9 cellular contexts compared by ENCODE assay signal in the genomic region with DNA sequence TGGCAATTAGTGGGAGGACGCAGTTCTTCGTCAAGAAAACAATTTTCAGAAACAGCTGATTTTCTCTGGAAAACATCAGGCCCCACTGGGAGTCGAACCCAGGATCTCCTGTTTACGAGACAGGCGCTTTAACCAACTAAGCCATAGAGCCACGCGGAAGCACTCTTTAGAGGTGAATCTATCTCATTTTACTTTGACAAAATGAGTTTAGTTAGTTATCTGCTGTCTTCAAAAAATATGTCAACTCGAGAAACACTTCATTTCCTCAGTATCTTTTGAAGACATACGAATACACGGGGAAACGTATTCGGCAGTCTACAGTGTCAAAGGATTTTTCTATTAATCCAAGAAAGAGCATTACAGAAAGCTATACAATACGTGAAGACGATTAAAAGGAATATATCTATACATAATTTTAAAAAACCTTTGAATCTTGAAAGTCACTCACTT. TPM values are rescaled to one million over a fixed set of nuclear protein-coding genes. Genes with fewer than 3 reads are reported as not detected.
DNase-seq lines count a peak whose midpoint lies in the region; FAIRE-seq and TF ChIP-seq lines count a peak whose summit lies in the region.
"Had no signal": no experiment of that assay in that cellular context is flagged by ENCODE, and none has a peak within 500 bp of the region (broad histone marks: within the 10 kb centered on the region; RNA-seq: fewer than 3 reads in every experiment).

No MANE protein-coding gene starts in this region.

- no peaks in the 10 kb centered on the region for H3K9me2 ChIP-seq in SK-N-SH

- TF ChIP-seq POLR2A in endothelial cell of umbilical vein (IDR thresholded peaks at IDR 0.05; ENCODE audit: low read depth, low read length) = no peak
- TF ChIP-seq POLR2A in thyroid gland (IDR thresholded peaks at IDR 0.05) = no peak

- H3F3A ChIP-seq in SK-N-SH (replicated peaks; ENCODE audit: insufficient read depth) = peaks cover 5% of the 10 kb centered on the region

- H3K79me2 ChIP-seq in SK-N-SH (ENCODE audit: insufficient read depth) (no peaks in the 10 kb centered on the region), endothelial cell of umbilical vein (ENCODE audit: control insufficient read depth, insufficient read depth, low read length) (no peaks in the 10 kb centered on the region)

- intact Hi-C loops in endothelial cell of umbilical vein (cut with micrococcal nuclease) = loop anchor here (1.0 to 5.0 kb wide), 5 partner anchors 15 to 586 kb away; a partner anchor contains a TSS
- intact Hi-C loops in thyroid gland (cut with DNase I) = no loop called here

- H3K4me2 ChIP-seq in SK-N-SH (peak overlapping the region; percentile 75), endothelial cell of umbilical vein (ENCODE audit: insufficient read depth, low read length) (peak overlapping the region; percentile 98)

- 3% methylated on average over 14 of the region's 14 CpGs for WGBS in SK-N-SH (ENCODE audit: low lambda C conversion rate)
- WGBS in thyroid gland, 2 donors = 45 to 53% methylated on average over 14 of the region's 14 CpGs

- H4K20me1 ChIP-seq in SK-N-SH (ENCODE audit: insufficient read depth) = no peaks in the 10 kb centered on the region
- no peaks in the 10 kb centered on the region for H4K20me1 ChIP-seq in endothelial cell of umbilical vein (replicated peaks; ENCODE audit: control insufficient read depth, extremely low read depth, insufficient read depth, low read length)

- dilution Hi-C loops in endothelial cell of umbilical vein (cut with MboI; ENCODE audit: extremely low pct_ligation_motif_present, low sequenced_read_pairs) = no loop called here

- POLR2A ChIA-PET in SK-N-SH (lab: Yijun Ruan, JAX) (no interaction called here), endothelial cell of umbilical vein (lab: Charles Lee) (no interaction called here)

- H3K9me1 ChIP-seq in endothelial cell of umbilical vein (replicated peaks; ENCODE audit: control insufficient read depth, extremely low read depth, insufficient read depth, low read length) = no peaks in the 10 kb centered on the region

- DNase-seq in AG09319 (ENCODE audit: extremely low read depth, low read depth) (peak; percentile 44), HCEC 1CT (peak; percentile 58), SK-N-SH (peak; percentile 24), endothelial cell of umbilical vein (ENCODE audit: low read depth, low spot score) (peak; percentile 67), thyroid gland (no peak), mesenteric fat pad (ENCODE audit: low spot score) (no peak), NCI-H187 treated with DMSO at 0.1 percent for 48 hours (lab: John Stamatoyannopoulos, UW) (no peak)

- CTCF ChIA-PET in SK-N-SH (lab: Yijun Ruan, JAX) (interaction anchor here (0.6 to 1.4 kb wide), 3 partner anchors 54 to 133 kb away, joined by 3 to 4 read pairs (median 3); no protein-coding TSS in a partner anchor), endothelial cell of umbilical vein (lab: Charles Lee) (interaction anchor here (0.6 to 1.1 kb wide), 6 partner anchors 14 to 1725 kb away, joined by 3 to 6 read pairs (median 3); a partner anchor contains a TSS)

- no peaks in the 10 kb centered on the region for H3K9me3 ChIP-seq in SK-N-SH
- no peaks in the 10 kb centered on the region for H3K9me3 ChIP-seq in endothelial cell of umbilical vein (replicated peaks; ENCODE audit: control insufficient read depth, insufficient read depth, low read length)
- no peaks in the 10 kb centered on the region for H3K9me3 ChIP-seq in thyroid gland

- H3K36me3 ChIP-seq in SK-N-SH (replicated peaks in 1 of 2; ENCODE audit: control insufficient read depth in 1 of 2, insufficient read depth in 2 of 2, low read length in 1 of 2) (no peaks in the 10 kb centered on the region), endothelial cell of umbilical vein (ENCODE audit: control insufficient read depth in 2 of 2, extremely low read depth in 1 of 2, insufficient read depth in 2 of 2, low read length in 2 of 2) (no peaks in the 10 kb centered on the region), rectal smooth muscle tissue (ENCODE audit: control insufficient read depth, insufficient read depth, low read length) (no peaks in the 10 kb centered on the region), thyroid gland (no peaks in the 10 kb centered on the region)

- no peak for TF ChIP-seq RAD21 in SK-N-SH (IDR thresholded peaks at IDR 0.05; ENCODE audit: low read length)

- peak; percentile 35 for FAIRE-seq in endothelial cell of umbilical vein (lab: Jason Lieb, UNC)

- no peaks in the 10 kb centered on the region; a peak in 2 of 4 replicates for H3K4me1 ChIP-seq in SK-N-SH (ENCODE audit: control insufficient read depth in 1 of 2, insufficient read depth in 2 of 2, low read depth in 1 of 2, low read length in 1 of 2)
- peaks cover 6% of the 10 kb centered on the region for H3K4me1 ChIP-seq in endothelial cell of umbilical vein (ENCODE audit: control insufficient read depth, extremely low read depth, insufficient read depth, low read length)
- H3K4me1 ChIP-seq in rectal smooth muscle tissue (ENCODE audit: control insufficient read depth, insufficient read depth, low read length) = no peaks in the 10 kb centered on the region
- no peaks in the 10 kb centered on the region for H3K4me1 ChIP-seq in thyroid gland

- H3K27me3 ChIP-seq in SK-N-SH (ENCODE audit: insufficient read depth) (peaks cover 8% of the 10 kb centered on the region; the same call in 1 of the 2 replicates), endothelial cell of umbilical vein (ENCODE audit: control insufficient read depth in 2 of 2, insufficient read depth in 2 of 2, low read length in 2 of 2) (peaks cover 5 to 10% of the 10 kb centered on the region in 2 experiments), rectal smooth muscle tissue (ENCODE audit: control insufficient read depth, insufficient read depth, low read length) (no peaks in the 10 kb centered on the region), thyroid gland (no peaks in the 10 kb centered on the region)

- no TSS peak for BruUV-seq in endothelial cell of umbilical vein (replicated peaks; lab: Mats Ljungman, UMichigan)

- TF ChIP-seq CTCF in AG09319 (IDR thresholded peaks at IDR 0.05; ENCODE audit: low read depth, low read length) = no peak
- no peak for TF ChIP-seq CTCF in SK-N-SH (IDR thresholded peaks at IDR 0.05)
- TF ChIP-seq CTCF in endothelial cell of umbilical vein (IDR thresholded peaks at IDR 0.05; ENCODE audit: extremely low read depth in 1 of 2, insufficient read depth in 1 of 2, low read depth in 1 of 2, low read length in 2 of 2) = no peak
- no peak for TF ChIP-seq CTCF in thyroid gland (IDR thresholded peaks at IDR 0.05)

- peak overlapping the region; percentile 58 to 70 for H3K4me3 ChIP-seq in SK-N-SH (ENCODE audit: low read depth in 2 of 2, low read length in 1 of 2)
- H3K4me3 ChIP-seq in endothelial cell of umbilical vein (replicated peaks in 1 of 3; ENCODE audit: insufficient read depth in 1 of 3, low read depth in 1 of 3, low read length in 3 of 3) = peak overlapping the region; percentile 48 to 97 (median 82)
- peak overlapping the region; percentile 27 for H3K4me3 ChIP-seq in rectal smooth muscle tissue (ENCODE audit: low read length)
- H3K4me3 ChIP-seq in thyroid gland (replicated peaks in 1 of 3) = no peak overlapping the region

- peak overlapping the region; percentile 90 for H2AFZ ChIP-seq in SK-N-SH (ENCODE audit: low read depth)
- H2AFZ ChIP-seq in endothelial cell of umbilical vein (ENCODE audit: low read depth, low read length) = peak overlapping the region; percentile 95

- TF ChIP-seq EP300 in SK-N-SH (IDR thresholded peaks at IDR 0.05; ENCODE audit: borderline replicate concordance in 1 of 2, low read depth in 1 of 2, low read length in 1 of 2) = no peak

- peak overlapping the region; percentile 53 for H3K9ac ChIP-seq in SK-N-SH
- peak overlapping the region; percentile 15 for H3K9ac ChIP-seq in endothelial cell of umbilical vein (replicated peaks; ENCODE audit: extremely low read depth, insufficient read depth, low read length)
- no peak overlapping the region for H3K9ac ChIP-seq in rectal smooth muscle tissue (ENCODE audit: low read length)

- H3K27ac ChIP-seq in SK-N-SH (ENCODE audit: low read depth in 2 of 2, low read length in 1 of 2) (no peak overlapping the region), endothelial cell of umbilical vein (ENCODE audit: insufficient read depth, low read depth, low read length) (no peak overlapping the region), rectal smooth muscle tissue (ENCODE audit: low read depth, low read length) (no peak overlapping the region), thyroid gland (no peak overlapping the region)

RNA-seq across cellular contexts. Expression of a gene that starts 26.7 kb away (rescaled TPM):
- polyA plus RNA-seq in SK-N-SH (2012; rRNA removed) = not detected in 2 replicates
- not detected in 2 replicates for polyA plus RNA-seq in SK-N-SH (2012; cell fraction: cytosol; rRNA removed)
- polyA plus RNA-seq in SK-N-SH (2012; cell fraction: nucleus; rRNA removed) = not detected in 2 replicates
- not detected in 2 replicates for total RNA-seq in endothelial cell of umbilical vein
- not detected in 2 replicates for polyA plus RNA-seq in endothelial cell of umbilical vein
- polyA plus RNA-seq in endothelial cell of umbilical vein (2011; cell fraction: cytosol; rRNA removed) = not detected in 2 replicates
- polyA plus RNA-seq in endothelial cell of umbilical vein (2011; cell fraction: nucleus; rRNA removed) = not detected in 2 replicates
- polyA plus RNA-seq in endothelial cell of umbilical vein (2012) = not detected in 2 replicates
- polyA minus RNA-seq in endothelial cell of umbilical vein = not detected in 2 replicates
- not detected for polyA minus RNA-seq in endothelial cell of umbilical vein (2011; cell fraction: cytosol; rRNA and poly(A)+ RNA removed)
- polyA minus RNA-seq in endothelial cell of umbilical vein (2011; cell fraction: nucleus; rRNA and poly(A)+ RNA removed) = not detected in 2 replicates
- not detected for total RNA-seq in thyroid gland
- not detected for total RNA-seq in mesenteric fat pad
- total RNA-seq: mononuclear cell had no signal

RNA-seq across cellular contexts. Expression of a gene that starts 36.7 kb away (rescaled TPM):
- not detected in 2 replicates for polyA plus RNA-seq in SK-N-SH (2012; rRNA removed)
- not detected in 2 replicates for polyA plus RNA-seq in SK-N-SH (2012; cell fraction: cytosol; rRNA removed)
- not detected in 2 replicates for polyA plus RNA-seq in SK-N-SH (2012; cell fraction: nucleus; rRNA removed)
- not detected in 2 replicates for total RNA-seq in endothelial cell of umbilical vein
- polyA plus RNA-seq in endothelial cell of umbilical vein = not detected in 2 replicates
- polyA plus RNA-seq in endothelial cell of umbilical vein (2011; cell fraction: cytosol; rRNA removed) = not detected in 2 replicates
- not detected in 2 replicates for polyA plus RNA-seq in endothelial cell of umbilical vein (2011; cell fraction: nucleus; rRNA removed)
- not detected in 2 replicates for polyA plus RNA-seq in endothelial cell of umbilical vein (2012)
- polyA minus RNA-seq in endothelial cell of umbilical vein = not detected in 2 replicates
- not detected for polyA minus RNA-seq in endothelial cell of umbilical vein (2011; cell fraction: cytosol; rRNA and poly(A)+ RNA removed)
- polyA minus RNA-seq in endothelial cell of umbilical vein (2011; cell fraction: nucleus; rRNA and poly(A)+ RNA removed) = not detected in 2 replicates
- total RNA-seq in thyroid gland = not detected
- total RNA-seq in mesenteric fat pad = not detected
- total RNA-seq: mononuclear cell had no signal

RNA-seq across cellular contexts. Expression of a gene that starts 45.6 kb away (rescaled TPM):
- polyA plus RNA-seq in SK-N-SH (2012; rRNA removed) (2.0 and 2.1 TPM in 2 replicates), endothelial cell of umbilical vein (0.28 and 0.53 TPM in 2 replicates)
- polyA plus RNA-seq in SK-N-SH (2012; cell fraction: cytosol; rRNA removed) = 1.5 and 1.6 TPM in 2 replicates
- 2.8 and 4.1 TPM in 2 replicates for polyA plus RNA-seq in SK-N-SH (2012; cell fraction: nucleus; rRNA removed)
- total RNA-seq in endothelial cell of umbilical vein (1.6 and 1.7 TPM in 2 replicates), thyroid gland (1 to 10 TPM; 4.1 to 8.2 (median 6.6) TPM), mesenteric fat pad (1.5 TPM)
- polyA plus RNA-seq in endothelial cell of umbilical vein (2011; cell fraction: cytosol; rRNA removed) = 0.65 and 0.86 TPM in 2 replicates
- polyA plus RNA-seq in endothelial cell of umbilical vein (2011; cell fraction: nucleus; rRNA removed) = 4.4 and 5.8 TPM in 2 replicates
- 0.45 and 0.74 TPM in 2 replicates for polyA plus RNA-seq in endothelial cell of umbilical vein (2012)
- 4.0 and 5.7 TPM in 2 replicates for polyA minus RNA-seq in endothelial cell of umbilical vein
- polyA minus RNA-seq in endothelial cell of umbilical vein (2011; cell fraction: cytosol; rRNA and poly(A)+ RNA removed) = not detected
- 4.3 and 5.0 TPM in 2 replicates for polyA minus RNA-seq in endothelial cell of umbilical vein (2011; cell fraction: nucleus; rRNA and poly(A)+ RNA removed)

Comparison
In these comparisons a context has a peak if more than half of its experiments do, and no peak if none do; other contexts are left out.
1. DNase-seq: peak in AG09319 (single experiment), HCEC 1CT (single experiment), SK-N-SH (single experiment) and endothelial cell of umbilical vein (single experiment); none in thyroid gland (0 of 2), mesenteric fat pad (single experiment) and NCI-H187 treated with DMSO at 0.1 percent for 48 hours (single experiment).
2. H3K4me3 ChIP-seq: peak in SK-N-SH (2 of 2), endothelial cell of umbilical vein (3 of 3) and rectal smooth muscle tissue (single experiment); none in thyroid gland (0 of 3).